8 cellular contexts compared by ENCODE assay signal in genomic region chr1:121337958-121338357, GRCh38.
DNase-seq lines count a peak whose midpoint lies in the region; ATAC-seq lines count a peak whose summit lies in the region.
"Not testable (repeated sequence)": the region's sequence is repeated elsewhere in the genome, so short reads cannot be mapped to it uniquely, and the experiment has no call there.

No MANE protein-coding gene starts in this region.

- H3K36me3 Mint-ChIP-seq in activated T-helper 17 cell treated with anti-CD3 and anti-CD28 coated beads, Interleukin-2, amount 50 U/mL, for 72 hours (ENCODE audit: low read depth); natural killer cell treated with Interleukin-12 subunit alpha and Interleukin-12 subunit beta and Interleukin-15 and Interleukin-18, amount 100 ng/mL, for 72 hours: not testable (repeated sequence)

- not testable (repeated sequence) for H3K9me3 Mint-ChIP-seq in activated T-helper 17 cell treated with anti-CD3 and anti-CD28 coated beads, Interleukin-2, amount 50 U/mL, for 72 hours; natural killer cell treated with Interleukin-12 subunit alpha and Interleukin-12 subunit beta and Interleukin-15 and Interleukin-18, amount 100 ng/mL, for 72 hours

- peak; percentile 54 for ATAC-seq in GM18498 (IDR thresholded peaks at IDR 0.05; ENCODE audit: unreplicated experiment)
- ATAC-seq in GM18909 (IDR thresholded peaks at IDR 0.05; ENCODE audit: poor library complexity, unreplicated experiment): peak; percentile 62
- peak; percentile 61 for ATAC-seq in HG02571 (IDR thresholded peaks at IDR 0.05; ENCODE audit: unreplicated experiment)
- peak; percentile 45 for ATAC-seq in HG03039 (IDR thresholded peaks at IDR 0.05; ENCODE audit: unreplicated experiment)
- ATAC-seq in HG03460 (IDR thresholded peaks at IDR 0.05; ENCODE audit: unreplicated experiment): peak; percentile 54
- peak; percentile 93 to 94 for ATAC-seq in activated CD4-positive, CD25-positive, alpha-beta regulatory T cell treated with anti-CD3 and anti-CD28 coated beads, Interleukin-2, amount 50 U/mL, for 24 hours
- peak; percentile 83 for ATAC-seq in activated T-helper 17 cell treated with anti-CD3 and anti-CD28 coated beads, Interleukin-2, amount 50 U/mL, for 72 hours (replicated peaks)
- ATAC-seq in natural killer cell treated with Interleukin-12 subunit alpha and Interleukin-12 subunit beta and Interleukin-15 and Interleukin-18, amount 100 ng/mL, for 72 hours: peak; percentile 77 to 90

- not testable (repeated sequence) for H3K27me3 Mint-ChIP-seq in activated T-helper 17 cell treated with anti-CD3 and anti-CD28 coated beads, Interleukin-2, amount 50 U/mL, for 72 hours; natural killer cell treated with Interleukin-12 subunit alpha and Interleukin-12 subunit beta and Interleukin-15 and Interleukin-18, amount 100 ng/mL, for 72 hours

- H3K4me1 Mint-ChIP-seq in activated T-helper 17 cell treated with anti-CD3 and anti-CD28 coated beads, Interleukin-2, amount 50 U/mL, for 72 hours; natural killer cell treated with Interleukin-12 subunit alpha and Interleukin-12 subunit beta and Interleukin-15 and Interleukin-18, amount 100 ng/mL, for 72 hours (ENCODE audit: low read depth in 2 of 2): not testable (repeated sequence)

- peak overlapping the region; percentile 76 for H3K27ac Mint-ChIP-seq in activated T-helper 17 cell treated with anti-CD3 and anti-CD28 coated beads, Interleukin-2, amount 50 U/mL, for 72 hours
- not testable (repeated sequence) for H3K27ac Mint-ChIP-seq in natural killer cell treated with Interleukin-12 subunit alpha and Interleukin-12 subunit beta and Interleukin-15 and Interleukin-18, amount 100 ng/mL, for 72 hours

- not testable (repeated sequence) for DNase-seq in natural killer cell treated with Interleukin-12 subunit alpha and Interleukin-12 subunit beta and Interleukin-15 and Interleukin-18, amount 100 ng/mL, for 72 hours (ENCODE audit: low spot score)

- not testable (repeated sequence) for H3K4me3 Mint-ChIP-seq in activated T-helper 17 cell treated with anti-CD3 and anti-CD28 coated beads, Interleukin-2, amount 50 U/mL, for 72 hours; natural killer cell treated with Interleukin-12 subunit alpha and Interleukin-12 subunit beta and Interleukin-15 and Interleukin-18, amount 100 ng/mL, for 72 hours
